8 cellular contexts compared by ENCODE assay signal in genomic region chr7:29588900-29589696, GRCh38. TPM values are rescaled to one million over a fixed set of nuclear protein-coding genes. Genes with fewer than 3 reads are reported as not detected.
DNase-seq lines count a peak whose midpoint lies in the region; ATAC-seq and TF ChIP-seq lines count a peak whose summit lies in the region.

No MANE protein-coding gene starts in this region.

- ATAC-seq in Right ventricle myocardium superior (ENCODE audit: poor library complexity), result peak; percentile 57
- no peak for ATAC-seq in Right ventricle myocardium inferior
- ATAC-seq in GM21825 (IDR thresholded peaks at IDR 0.05; ENCODE audit: unreplicated experiment), result peak; percentile 67
- no peak for ATAC-seq in gastrocnemius medialis

- H3K4me3 ChIP-seq in WI38 (ENCODE audit: low read depth, low read length) (no peak overlapping the region), gastrocnemius medialis (no peak overlapping the region)

- intact Hi-C loops in Right ventricle myocardium superior (cut with DNase I) (no loop called here), Right ventricle myocardium inferior (cut with DNase I) (no loop called here), gastrocnemius medialis (cut with DNase I; ENCODE audit: low total_unique reads) (no loop called here)

- H3K36me3 ChIP-seq in gastrocnemius medialis, result no peaks in the 10 kb centered on the region

- H3K27ac ChIP-seq in gastrocnemius medialis, result no peak overlapping the region

- H3K9me3 ChIP-seq in gastrocnemius medialis, result no peaks in the 10 kb centered on the region

- peak; percentile 59 for TF ChIP-seq CTCF in WI38 (IDR thresholded peaks at IDR 0.05; ENCODE audit: low read depth, low read length)
- TF ChIP-seq CTCF in gastrocnemius medialis (IDR thresholded peaks at IDR 0.05 in 4 of 5, conservative IDR thresholded peaks at IDR 0.05 in 1 of 5), result peak in 4 of 5 experiments; percentile 14 to 63 (median 44)

- DNase-seq in Right ventricle myocardium superior (no peak), Right ventricle myocardium inferior (ENCODE audit: missing footprints) (no peak), Kasumi-1 (lab: John Stamatoyannopoulos, UW) (peak; percentile 63 to 80), glomerular visceral epithelial cell (ENCODE audit: extremely low spot score) (peak; percentile 20), gastrocnemius medialis (no peak), 8988T (no peak)

- in situ Hi-C loops in gastrocnemius medialis (cut with MboI; ENCODE audit: low sequenced_read_pairs in 4 of 4), result no loop called here

- no peaks in the 10 kb centered on the region for H3K4me1 ChIP-seq in gastrocnemius medialis

- no peak for TF ChIP-seq POLR2A in gastrocnemius medialis (IDR thresholded peaks at IDR 0.05)

- no peaks in the 10 kb centered on the region for H3K27me3 ChIP-seq in gastrocnemius medialis

RNA-seq across cellular contexts. Expression of gene PRR15, which starts 25.5 kb away (rescaled TPM):
- not detected for total RNA-seq in Right ventricle myocardium superior
- 0.32 TPM for total RNA-seq in Right ventricle myocardium inferior
- 1 to 10 TPM in 1 of 4 donors, under 1 TPM in 1, not detected in 2; 0.20 to 1.3 TPM for total RNA-seq in gastrocnemius medialis

Comparison
In these comparisons a context has a peak if more than half of its experiments do, and no peak if none do; other contexts are left out.
1. ATAC-seq: peak in Right ventricle myocardium superior (single experiment) and GM21825 (single experiment); none in Right ventricle myocardium inferior (single experiment) and gastrocnemius medialis (0 of 2).
2. DNase-seq: peak in Kasumi-1 (2 of 2) and glomerular visceral epithelial cell (single experiment); none in Right ventricle myocardium superior (single experiment), Right ventricle myocardium inferior (single experiment), gastrocnemius medialis (0 of 2) and 8988T (single experiment).